Comparison of ENCODE assay signal across 1 cellular context in genomic region chr6:44097782-44098317, GRCh38.
TF ChIP-seq lines count a peak whose summit lies in the region.

No MANE protein-coding gene starts in this region.

TF ChIP-seq in K562, 482 proteins besides CTCF, POLR2A, EP300 and RAD21:
- TF ChIP-seq RBM17 (IDR thresholded peaks at IDR 0.05; ENCODE audit: borderline replicate concordance, low read depth, low read length) (no peak), ZKSCAN1 (IDR thresholded peaks at IDR 0.05; ENCODE audit: low read depth, low read length) (peak; percentile 59; the same call in 1 of the 2 replicates), HNRNPH1 (optimal IDR thresholded peaks at IDR 0.05; ENCODE audit: low read depth, low read length) (no peak), TEAD2 (tag; IDR thresholded peaks at IDR 0.05) (no peak), ZNF165 (CRISPR knock-in tag; IDR thresholded peaks at IDR 0.05; ENCODE audit: borderline replicate concordance) (no peak), TBP (optimal IDR thresholded peaks at IDR 0.05; ENCODE audit: low read depth, low read length) (no peak), ZFP36 (IDR thresholded peaks at IDR 0.05; ENCODE audit: low read depth, low read length, partially characterized antibody) (peak; percentile 93), ZNF696 (CRISPR knock-in tag; conservative IDR thresholded peaks at IDR 0.05) (no peak), GTF2A2 (tag; IDR thresholded peaks at IDR 0.05) (no peak), BRF1 (IDR thresholded peaks at IDR 0.05; ENCODE audit: borderline replicate concordance, extremely low read depth, insufficient read length) (no peak)
- TF ChIP-seq, protein P1, sequence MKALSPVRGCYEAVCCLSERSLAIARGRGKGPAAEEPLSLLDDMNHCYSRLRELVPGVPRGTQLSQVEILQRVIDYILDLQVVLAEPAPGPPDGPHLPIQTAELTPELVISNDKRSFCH (CRISPR knock-in tag; IDR thresholded peaks at IDR 0.05), result no peak
- TF ChIP-seq, protein P1 (tag; IDR thresholded peaks at IDR 0.05), result no peak
- TF ChIP-seq, protein P2, sequence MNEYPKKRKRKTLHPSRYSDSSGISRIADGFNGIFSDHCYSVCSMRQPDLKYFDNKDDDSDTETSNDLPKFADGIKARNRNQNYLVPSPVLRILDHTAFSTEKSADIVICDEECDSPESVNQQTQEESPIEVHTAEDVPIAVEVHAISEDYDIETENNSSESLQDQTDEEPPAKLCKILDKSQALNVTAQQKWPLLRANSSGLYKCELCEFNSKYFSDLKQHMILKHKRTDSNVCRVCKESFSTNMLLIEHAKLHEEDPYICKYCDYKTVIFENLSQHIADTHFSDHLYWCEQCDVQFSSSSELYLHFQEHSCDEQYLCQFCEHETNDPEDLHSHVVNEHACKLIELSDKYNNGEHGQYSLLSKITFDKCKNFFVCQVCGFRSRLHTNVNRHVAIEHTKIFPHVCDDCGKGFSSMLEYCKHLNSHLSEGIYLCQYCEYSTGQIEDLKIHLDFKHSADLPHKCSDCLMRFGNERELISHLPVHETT (CRISPR knock-in tag; conservative IDR thresholded peaks at IDR 0.05 in 1 of 2, IDR thresholded peaks at IDR 0.05 in 1 of 2), result no peak
TF ChIP-seq in K562: peak in this region for 2.
